ENCODE assay signal across 6 cellular contexts in genomic region chr13:25904830-25905229, GRCh38.
"Had no signal": no experiment of that assay in that cellular context is flagged by ENCODE, and none has a peak within 500 bp of the region (broad histone marks: within the 10 kb centered on the region; RNA-seq: fewer than 3 reads in every experiment).

No MANE protein-coding gene starts in this region.

- ATAC-seq: GM23338, K562 had no signal

- H3K4me3 ChIP-seq: GM23338, K562 had no signal

- H2AFZ ChIP-seq: GM23338 had no signal

- DNase-seq: H9, HCEC 1CT, IMR-90, KG1 had no signal
